In genomic region chr2:169839954-169840746, GRCh38 we compare ENCODE assay signal across 1 cellular context.
TF ChIP-seq lines count a peak whose summit lies in the region.

No MANE protein-coding gene starts in this region.

TF ChIP-seq in K562, 482 proteins besides CTCF, POLR2A, EP300 and RAD21 (continued from another document):
- TF ChIP-seq ZNF398 (CRISPR knock-in tag; IDR thresholded peaks at IDR 0.05) (no peak), TBL1XR1 (IDR thresholded peaks at IDR 0.05; ENCODE audit: low read length in 2 of 2) (peak in 1 of 2 experiments; percentile 80; a peak in 2 of 4 replicates), TAF7 (tag; IDR thresholded peaks at IDR 0.05) (no peak), PCBP2 (IDR thresholded peaks at IDR 0.05; ENCODE audit: low read depth, low read length, poor library complexity, severe bottlenecking) (no peak), ZNF589 (CRISPR knock-in tag; IDR thresholded peaks at IDR 0.05; ENCODE audit: low read depth) (0 out of 2 replicates have a peak, but pooled peaks have one; percentile 37), FOXA3 (CRISPR knock-in tag; conservative IDR thresholded peaks at IDR 0.05 in 1 of 2, IDR thresholded peaks at IDR 0.05 in 1 of 2) (0 out of 4 replicates have a peak, but pooled peaks of 1 of the 2 experiments have one; percentile 39), YY1 (IDR thresholded peaks at IDR 0.05; ENCODE audit: borderline replicate concordance in 1 of 3, control insufficient read depth in 1 of 3, extremely low read depth in 1 of 3, insufficient read depth in 3 of 3, insufficient read length in 1 of 3, insufficient replicate concordance in 2 of 3, low read depth in 1 of 3, low read length in 2 of 3) (peak in 1 of 3 experiments; percentile 51), LARP7 (IDR thresholded peaks at IDR 0.05) (0 out of 2 replicates have a peak, but pooled peaks have one; percentile 35), PBX2 (CRISPR knock-in tag; IDR thresholded peaks at IDR 0.05; ENCODE audit: low read depth) (no peak), PBX2 (tag; conservative IDR thresholded peaks at IDR 0.05; ENCODE audit: low read depth) (0 out of 2 replicates have a peak, but pooled peaks have one; percentile 19), POLR2B (IDR thresholded peaks at IDR 0.05; ENCODE audit: low read depth, partially characterized antibody) (peak; percentile 11), DEAF1 (CRISPR knock-in tag; IDR thresholded peaks at IDR 0.05) (no peak), CREM (IDR thresholded peaks at IDR 0.05; ENCODE audit: low read depth) (peak; percentile 50), KLF16 (IDR thresholded peaks at IDR 0.05) (0 out of 2 replicates have a peak, but pooled peaks have one; percentile 13), SMARCE1 (IDR thresholded peaks at IDR 0.05) (peak; percentile 79), STAT6 (CRISPR knock-in tag; IDR thresholded peaks at IDR 0.05) (peak; percentile 55; the same call in 1 of the 2 replicates), NR4A1 (CRISPR knock-in tag; IDR thresholded peaks at IDR 0.05) (0 out of 2 replicates have a peak, but pooled peaks have one; percentile 16), NR4A1 (tag; IDR thresholded peaks at IDR 0.05) (0 out of 2 replicates have a peak, but pooled peaks have one; percentile 24), KAT2B (IDR thresholded peaks at IDR 0.05; ENCODE audit: low read depth, low read length) (no peak), E2F6 (IDR thresholded peaks at IDR 0.05; ENCODE audit: borderline replicate concordance in 1 of 2, extremely low read depth in 1 of 2, insufficient read depth in 1 of 2, insufficient read length in 1 of 2, low read depth in 1 of 2, low read length in 1 of 2, poor library complexity in 1 of 2, severe bottlenecking in 1 of 2) (peak; percentile 57 to 66), HLTF (IDR thresholded peaks at IDR 0.05) (0 out of 2 replicates have a peak, but pooled peaks have one; percentile 5), PTRF (tag; IDR thresholded peaks at IDR 0.05) (no peak), EHMT2 (IDR thresholded peaks at IDR 0.05) (peak; percentile 51), NCOA4 (IDR thresholded peaks at IDR 0.05; ENCODE audit: partially characterized antibody) (no peak), LCOR (CRISPR knock-in tag; IDR thresholded peaks at IDR 0.05) (peak; percentile 40; the same call in 1 of the 2 replicates), RFX1 (IDR thresholded peaks at IDR 0.05) (no peak), RB1 (IDR thresholded peaks at IDR 0.05; ENCODE audit: low read depth) (0 out of 2 replicates have a peak, but pooled peaks have one; percentile 9), SMARCA4 (IDR thresholded peaks at IDR 0.05) (peak; percentile 84), RCOR1 (IDR thresholded peaks at IDR 0.05; ENCODE audit: borderline replicate concordance in 1 of 2, low read depth in 2 of 2, low read length in 2 of 2) (peak; percentile 36 to 83; a peak in 3 of 4 replicates), HNRNPK (IDR thresholded peaks at IDR 0.05; ENCODE audit: low read depth, low read length, poor library complexity, severe bottlenecking) (no peak)
